In the genomic region with DNA sequence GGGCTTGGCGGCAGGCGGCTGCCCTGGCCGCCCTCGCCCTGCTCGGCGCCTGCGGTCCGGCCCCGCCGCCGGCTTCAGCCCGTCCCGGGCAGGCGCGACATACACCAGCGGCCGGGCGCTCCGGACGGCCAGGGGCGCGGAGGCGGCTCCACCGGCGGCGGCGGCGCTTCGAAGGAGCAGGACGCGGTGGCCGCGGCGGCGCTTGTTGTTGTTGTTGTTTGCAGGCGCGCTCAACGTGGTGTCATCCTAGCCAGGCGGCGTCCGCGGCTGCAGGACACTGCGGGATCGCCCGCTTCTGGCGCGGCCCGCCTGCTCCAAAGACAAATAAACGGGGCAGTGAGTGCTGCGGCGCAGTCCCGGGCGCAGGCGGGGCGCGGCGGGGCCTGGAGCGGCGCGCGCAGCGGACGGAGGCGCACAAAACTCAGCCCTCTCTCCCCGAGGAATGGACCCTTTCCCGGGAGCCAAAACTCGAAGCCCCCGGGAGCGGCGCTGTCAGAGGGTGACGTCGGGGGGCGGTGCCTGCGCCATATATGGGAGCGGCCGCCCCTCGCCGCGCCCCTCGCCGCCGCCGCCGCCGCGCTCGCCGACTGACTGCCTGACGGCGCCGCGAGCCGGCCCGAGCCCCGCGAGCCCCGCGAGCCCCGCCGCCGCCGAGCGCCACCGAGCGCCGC, we compare ENCODE assay signal across 1 cellular context.
TF ChIP-seq lines count a peak whose summit lies in the region.

A gene with protein sequence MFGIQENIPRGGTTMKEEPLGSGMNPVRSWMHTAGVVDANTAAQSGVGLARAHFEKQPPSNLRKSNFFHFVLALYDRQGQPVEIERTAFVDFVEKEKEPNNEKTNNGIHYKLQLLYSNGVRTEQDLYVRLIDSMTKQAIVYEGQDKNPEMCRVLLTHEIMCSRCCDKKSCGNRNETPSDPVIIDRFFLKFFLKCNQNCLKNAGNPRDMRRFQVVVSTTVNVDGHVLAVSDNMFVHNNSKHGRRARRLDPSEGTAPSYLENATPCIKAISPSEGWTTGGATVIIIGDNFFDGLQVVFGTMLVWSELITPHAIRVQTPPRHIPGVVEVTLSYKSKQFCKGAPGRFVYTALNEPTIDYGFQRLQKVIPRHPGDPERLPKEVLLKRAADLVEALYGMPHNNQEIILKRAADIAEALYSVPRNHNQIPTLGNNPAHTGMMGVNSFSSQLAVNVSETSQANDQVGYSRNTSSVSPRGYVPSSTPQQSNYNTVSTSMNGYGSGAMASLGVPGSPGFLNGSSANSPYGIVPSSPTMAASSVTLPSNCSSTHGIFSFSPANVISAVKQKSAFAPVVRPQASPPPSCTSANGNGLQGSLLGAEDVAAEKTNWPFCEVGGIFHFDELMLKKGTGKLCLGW (minus strand): TSS at position 444 of the 671 bp plus-strand sequence. CDS start 506 bp downstream, outside the sequence.

TF ChIP-seq in HEK293, 187 proteins besides CTCF, POLR2A, EP300 and RAD21 (continued from another document):
- TF ChIP-seq ZNF214 (tag by site-specific recombination; IDR thresholded peaks at IDR 0.05; ENCODE audit: borderline replicate concordance) (no peak), ZNF292 (tag by site-specific recombination; IDR thresholded peaks at IDR 0.05; ENCODE audit: borderline replicate concordance, low read depth) (no peak), ZNF596 (tag by site-specific recombination; IDR thresholded peaks at IDR 0.05) (no peak), KLF1 (tag by site-specific recombination; IDR thresholded peaks at IDR 0.05) (no peak), ZSCAN30 (tag by site-specific recombination; IDR thresholded peaks at IDR 0.05) (peak; percentile 68), YY1 (tag by site-specific recombination; IDR thresholded peaks at IDR 0.05) (no peak), ZNF529 (tag by site-specific recombination; IDR thresholded peaks at IDR 0.05; ENCODE audit: insufficient replicate concordance) (no peak), ZNF426 (tag by site-specific recombination; IDR thresholded peaks at IDR 0.05) (no peak), ZNF561 (tag by site-specific recombination; IDR thresholded peaks at IDR 0.05; ENCODE audit: borderline replicate concordance) (peak; percentile 87), ZNF600 (tag by site-specific recombination; IDR thresholded peaks at IDR 0.05) (0 out of 2 replicates have a peak, but pooled peaks have one; percentile 36), KLF10 (tag by site-specific recombination; IDR thresholded peaks at IDR 0.05) (peak; percentile 64)
- TF ChIP-seq, protein P1, sequence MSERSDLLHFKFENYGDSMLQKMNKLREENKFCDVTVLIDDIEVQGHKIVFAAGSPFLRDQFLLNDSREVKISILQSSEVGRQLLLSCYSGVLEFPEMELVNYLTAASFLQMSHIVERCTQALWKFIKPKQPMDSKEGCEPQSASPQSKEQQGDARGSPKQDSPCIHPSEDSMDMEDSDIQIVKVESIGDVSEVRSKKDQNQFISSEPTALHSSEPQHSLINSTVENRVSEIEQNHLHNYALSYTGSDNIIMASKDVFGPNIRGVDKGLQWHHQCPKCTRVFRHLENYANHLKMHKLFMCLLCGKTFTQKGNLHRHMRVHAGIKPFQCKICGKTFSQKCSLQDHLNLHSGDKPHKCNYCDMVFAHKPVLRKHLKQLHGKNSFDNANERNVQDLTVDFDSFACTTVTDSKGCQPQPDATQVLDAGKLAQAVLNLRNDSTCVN (tag by site-specific recombination; optimal IDR thresholded peaks at IDR 0.05), result peak; percentile 77
- TF ChIP-seq, protein P2, sequence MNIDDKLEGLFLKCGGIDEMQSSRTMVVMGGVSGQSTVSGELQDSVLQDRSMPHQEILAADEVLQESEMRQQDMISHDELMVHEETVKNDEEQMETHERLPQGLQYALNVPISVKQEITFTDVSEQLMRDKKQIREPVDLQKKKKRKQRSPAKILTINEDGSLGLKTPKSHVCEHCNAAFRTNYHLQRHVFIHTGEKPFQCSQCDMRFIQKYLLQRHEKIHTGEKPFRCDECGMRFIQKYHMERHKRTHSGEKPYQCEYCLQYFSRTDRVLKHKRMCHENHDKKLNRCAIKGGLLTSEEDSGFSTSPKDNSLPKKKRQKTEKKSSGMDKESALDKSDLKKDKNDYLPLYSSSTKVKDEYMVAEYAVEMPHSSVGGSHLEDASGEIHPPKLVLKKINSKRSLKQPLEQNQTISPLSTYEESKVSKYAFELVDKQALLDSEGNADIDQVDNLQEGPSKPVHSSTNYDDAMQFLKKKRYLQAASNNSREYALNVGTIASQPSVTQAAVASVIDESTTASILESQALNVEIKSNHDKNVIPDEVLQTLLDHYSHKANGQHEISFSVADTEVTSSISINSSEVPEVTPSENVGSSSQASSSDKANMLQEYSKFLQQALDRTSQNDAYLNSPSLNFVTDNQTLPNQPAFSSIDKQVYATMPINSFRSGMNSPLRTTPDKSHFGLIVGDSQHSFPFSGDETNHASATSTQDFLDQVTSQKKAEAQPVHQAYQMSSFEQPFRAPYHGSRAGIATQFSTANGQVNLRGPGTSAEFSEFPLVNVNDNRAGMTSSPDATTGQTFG (tag by site-specific recombination; IDR thresholded peaks at IDR 0.05; ENCODE audit: borderline replicate concordance), result no peak
- TF ChIP-seq, protein P3, sequence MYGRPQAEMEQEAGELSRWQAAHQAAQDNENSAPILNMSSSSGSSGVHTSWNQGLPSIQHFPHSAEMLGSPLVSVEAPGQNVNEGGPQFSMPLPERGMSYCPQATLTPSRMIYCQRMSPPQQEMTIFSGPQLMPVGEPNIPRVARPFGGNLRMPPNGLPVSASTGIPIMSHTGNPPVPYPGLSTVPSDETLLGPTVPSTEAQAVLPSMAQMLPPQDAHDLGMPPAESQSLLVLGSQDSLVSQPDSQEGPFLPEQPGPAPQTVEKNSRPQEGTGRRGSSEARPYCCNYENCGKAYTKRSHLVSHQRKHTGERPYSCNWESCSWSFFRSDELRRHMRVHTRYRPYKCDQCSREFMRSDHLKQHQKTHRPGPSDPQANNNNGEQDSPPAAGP (tag by site-specific recombination; IDR thresholded peaks at IDR 0.05), result no peak
